Comparison of ENCODE assay signal across 9 cellular contexts in the genomic region with DNA sequence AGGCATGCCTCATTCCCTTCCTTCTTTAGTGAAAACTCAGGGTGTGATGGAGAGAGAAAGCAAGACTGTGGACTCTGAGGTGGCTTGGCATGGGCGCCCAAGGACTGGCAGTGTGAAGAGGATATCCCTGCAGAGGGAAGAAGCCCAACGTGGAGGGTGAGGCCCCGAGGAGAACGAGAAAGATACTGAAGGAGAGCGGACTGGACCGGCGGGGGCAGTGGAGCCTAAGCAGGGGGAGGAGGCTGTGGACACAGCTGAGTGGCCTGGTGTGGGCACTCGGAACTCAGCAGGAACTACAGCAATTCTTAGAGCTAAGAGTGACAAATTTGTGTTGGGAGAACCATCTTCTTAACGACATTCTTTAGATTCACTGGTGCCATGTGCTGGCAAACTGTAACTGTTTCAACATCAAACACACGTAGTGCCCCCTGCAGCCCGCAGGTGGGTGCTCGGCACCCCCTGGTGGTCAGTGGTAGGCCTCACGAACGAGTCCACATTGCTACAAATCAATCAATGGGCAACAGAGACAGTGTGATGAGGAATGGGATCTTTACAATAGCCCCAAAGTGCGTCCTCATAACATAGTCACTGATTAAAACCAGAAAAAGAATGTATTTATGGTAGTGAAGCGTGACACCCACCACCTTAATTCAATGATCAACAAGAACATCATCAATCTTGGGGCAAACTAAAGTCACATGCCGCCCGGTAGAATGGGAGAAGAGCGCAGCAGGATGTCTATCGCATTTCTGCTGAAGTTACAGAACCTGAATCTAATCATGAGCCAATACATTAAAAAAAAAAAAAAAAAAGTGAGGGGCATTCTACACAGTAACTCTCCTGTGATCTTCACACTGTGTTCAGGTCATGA. TPM values are rescaled to one million over a fixed set of nuclear protein-coding genes. Genes with fewer than 3 reads are reported as not detected.
DNase-seq lines count a peak whose midpoint lies in the region; ATAC-seq, FAIRE-seq and TF ChIP-seq lines count a peak whose summit lies in the region.
"Had no signal": no experiment of that assay in that cellular context is flagged by ENCODE, and none has a peak within 500 bp of the region (broad histone marks: within the 10 kb centered on the region; RNA-seq: fewer than 3 reads in every experiment).

No MANE protein-coding gene starts in this region.

- H3K4me1 Mint-ChIP-seq in HFFc6 (ENCODE audit: low read depth): peaks cover 7% of the 10 kb centered on the region; the same call in 1 of the 2 replicates

- intact Hi-C loops in pancreas (cut with DNase I) (loop anchor here in 1 of 3 donors (10.0 kb wide), 1 partner anchor 64 kb away; no protein-coding TSS in a partner anchor), ascending aorta (cut with DNase I) (no loop called here)

- H3K9me3 Mint-ChIP-seq in HFFc6: no peaks in the 10 kb centered on the region
- H3K9me3 Mint-ChIP-seq: T-helper 1 cell treated with Interleukin-12 subunit alpha and Interleukin-12 subunit beta and Interleukin-4 antibody, amounts not matched to agents 30 μg/mL and 1 μg/mL, for 36 hours had no signal

- no peaks in the 10 kb centered on the region for H3K36me3 Mint-ChIP-seq in HFFc6 (ENCODE audit: low read depth)

- peak; percentile 80 for TF ChIP-seq CTCF in HFFc6 (IDR thresholded peaks at IDR 0.05)
- TF ChIP-seq CTCF in epithelial cell of esophagus (IDR thresholded peaks at IDR 0.05; ENCODE audit: insufficient read depth, low read depth, low read length, missing control alignments): peak; percentile 24
- TF ChIP-seq CTCF in pancreas (IDR thresholded peaks at IDR 0.05): peak; percentile 42 to 73 (median 46)
- peak in 1 of 3 experiments; percentile 27 for TF ChIP-seq CTCF in ascending aorta (IDR thresholded peaks at IDR 0.05)

- no peak for FAIRE-seq in pancreas (lab: Jason Lieb, UNC)

- peaks cover 41% of the 10 kb centered on the region for H3K27me3 Mint-ChIP-seq in HFFc6 (ENCODE audit: insufficient read depth)

- DNase-seq in Daoy (ENCODE audit: low read depth): peak; percentile 16
- no peak for DNase-seq in HFFc6
- peak; percentile 23 for DNase-seq in T-helper 9 cell
- peak; percentile 16 for DNase-seq in epithelial cell of esophagus (ENCODE audit: low read depth)
- peak in 5 of 6 donors; percentile 21 to 73 (median 46) for DNase-seq in pancreas
- no peak for DNase-seq in SHP77 treated with DMSO at 0.1 percent for 48 hours (lab: John Stamatoyannopoulos, UW)
- DNase-seq in ascending aorta (ENCODE audit: low spot score in 2 of 2): no peak

- no peak overlapping the region for H3K27ac Mint-ChIP-seq in HFFc6
- H3K27ac Mint-ChIP-seq: T-helper 1 cell treated with Interleukin-12 subunit alpha and Interleukin-12 subunit beta and Interleukin-4 antibody, amounts not matched to agents 30 μg/mL and 1 μg/mL, for 36 hours had no signal

- H3K36me3 ChIP-seq in pancreas (no peaks in the 10 kb centered on the region), ascending aorta (no peaks in the 10 kb centered on the region)

- H3K4me3 Mint-ChIP-seq in HFFc6: no peak overlapping the region
- H3K4me3 Mint-ChIP-seq: T-helper 1 cell treated with Interleukin-12 subunit alpha and Interleukin-12 subunit beta and Interleukin-4 antibody, amounts not matched to agents 30 μg/mL and 1 μg/mL, for 36 hours had no signal

- no peaks in the 10 kb centered on the region for H3K4me1 ChIP-seq in pancreas
- no peaks in the 10 kb centered on the region for H3K4me1 ChIP-seq in ascending aorta

- no peak overlapping the region for H3K27ac ChIP-seq in pancreas
- no peak overlapping the region for H3K27ac ChIP-seq in ascending aorta

- H3K4me3 ChIP-seq in epithelial cell of esophagus (ENCODE audit: low read length) (no peak overlapping the region), pancreas (no peak overlapping the region), ascending aorta (no peak overlapping the region)

- H3K9me3 ChIP-seq in pancreas: no peaks in the 10 kb centered on the region
- no peaks in the 10 kb centered on the region for H3K9me3 ChIP-seq in ascending aorta

- ATAC-seq in pancreas (peak in 3 of 4 donors; percentile 74 to 93 (median 83)), GM21360 (IDR thresholded peaks at IDR 0.05; ENCODE audit: unreplicated experiment) (no peak)

- 45 to 53% methylated on average over 20 of the region's 20 CpGs for WGBS in pancreas, 2 donors

- H3K27me3 ChIP-seq in pancreas (no peaks in the 10 kb centered on the region), ascending aorta (no peaks in the 10 kb centered on the region)

RNA-seq across cellular contexts. Expression of gene SFTPA1, which starts 2.0 kb away (rescaled TPM):
- not detected in 2 replicates for total RNA-seq in Daoy (2014; rRNA removed; shearing (Covaris generic))
- total RNA-seq in HFFc6 (2021; fragmentation: NEBNext Ultra II Directional; extraction: Animal tissue kit (Norgen Biotek cat#: 25700)): not detected
- total RNA-seq in pancreas: 1 to 10 TPM in 3 of 6 donors, under 1 TPM in 1, not detected in 2; 0.28 to 9.6 (median 1.3) TPM
- polyA plus RNA-seq in pancreas: 1 to 10 TPM in 1 of 2 donors, under 1 TPM in 1; 0.87 to 1.2 TPM
- total RNA-seq in ascending aorta: not detected

RNA-seq across cellular contexts. Expression of gene SFTPA2, which starts 48.5 kb away (rescaled TPM):
- not detected in 2 replicates for total RNA-seq in Daoy (2014; rRNA removed; shearing (Covaris generic))
- total RNA-seq in HFFc6 (2021; fragmentation: NEBNext Ultra II Directional; extraction: Animal tissue kit (Norgen Biotek cat#: 25700)): not detected
- total RNA-seq in pancreas: 10 to 100 TPM in 1 of 6 donors, 1 to 10 TPM in 3, under 1 TPM in 2; 0.52 to 11.6 (median 1.6) TPM
- 1 to 10 TPM; 1.1 to 2.0 TPM for polyA plus RNA-seq in pancreas
- total RNA-seq in ascending aorta: not detected

Comparison
In these comparisons a context has a peak if more than half of its experiments do, and no peak if none do; other contexts are left out.
1. DNase-seq: peak in Daoy (single experiment), T-helper 9 cell (single experiment), epithelial cell of esophagus (single experiment) and pancreas (5 of 6); none in HFFc6 (single experiment), SHP77 treated with DMSO at 0.1 percent for 48 hours (single experiment) and ascending aorta (0 of 2).